ENCODE assay signal across 1 cellular context in the genomic region with DNA sequence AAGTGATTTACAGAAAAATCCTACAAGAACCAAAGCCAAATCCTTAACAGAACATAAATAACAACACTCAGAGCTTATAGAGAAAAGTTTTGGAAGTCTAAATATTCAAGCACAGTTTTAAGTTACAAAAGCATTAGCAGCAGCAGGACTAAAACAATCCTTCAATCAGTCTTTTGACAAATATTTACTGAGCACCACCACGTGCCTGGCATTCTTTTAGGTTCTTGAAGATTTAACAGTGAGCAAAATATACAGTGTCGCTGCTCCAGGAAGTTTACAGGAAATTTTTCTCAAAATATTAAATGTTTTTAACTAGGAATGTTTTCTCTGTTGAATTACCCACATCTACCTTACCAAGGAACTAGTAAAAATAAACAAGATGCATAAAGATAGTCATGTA.
TF ChIP-seq lines count a peak whose summit lies in the region.

No MANE protein-coding gene starts in this region.

TF ChIP-seq in WTC11, 78 proteins besides CTCF, POLR2A, EP300 and RAD21 (continued from another document):
- TF ChIP-seq, protein P1, sequence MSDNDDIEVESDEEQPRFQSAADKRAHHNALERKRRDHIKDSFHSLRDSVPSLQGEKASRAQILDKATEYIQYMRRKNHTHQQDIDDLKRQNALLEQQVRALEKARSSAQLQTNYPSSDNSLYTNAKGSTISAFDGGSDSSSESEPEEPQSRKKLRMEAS (CRISPR knock-in tag; IDR thresholded peaks at IDR 0.05) = no peak
- TF ChIP-seq CBFB (CRISPR knock-in tag; IDR thresholded peaks at IDR 0.05; ENCODE audit: low read depth) = no peak
- TF ChIP-seq, protein P2, sequence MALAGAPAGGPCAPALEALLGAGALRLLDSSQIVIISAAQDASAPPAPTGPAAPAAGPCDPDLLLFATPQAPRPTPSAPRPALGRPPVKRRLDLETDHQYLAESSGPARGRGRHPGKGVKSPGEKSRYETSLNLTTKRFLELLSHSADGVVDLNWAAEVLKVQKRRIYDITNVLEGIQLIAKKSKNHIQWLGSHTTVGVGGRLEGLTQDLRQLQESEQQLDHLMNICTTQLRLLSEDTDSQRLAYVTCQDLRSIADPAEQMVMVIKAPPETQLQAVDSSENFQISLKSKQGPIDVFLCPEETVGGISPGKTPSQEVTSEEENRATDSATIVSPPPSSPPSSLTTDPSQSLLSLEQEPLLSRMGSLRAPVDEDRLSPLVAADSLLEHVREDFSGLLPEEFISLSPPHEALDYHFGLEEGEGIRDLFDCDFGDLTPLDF (CRISPR knock-in tag; IDR thresholded peaks at IDR 0.05) = no peak
- TF ChIP-seq SOX15 (CRISPR knock-in tag; IDR thresholded peaks at IDR 0.05) = no peak
